ENCODE assay signal across 34 cellular contexts in the genomic region with DNA sequence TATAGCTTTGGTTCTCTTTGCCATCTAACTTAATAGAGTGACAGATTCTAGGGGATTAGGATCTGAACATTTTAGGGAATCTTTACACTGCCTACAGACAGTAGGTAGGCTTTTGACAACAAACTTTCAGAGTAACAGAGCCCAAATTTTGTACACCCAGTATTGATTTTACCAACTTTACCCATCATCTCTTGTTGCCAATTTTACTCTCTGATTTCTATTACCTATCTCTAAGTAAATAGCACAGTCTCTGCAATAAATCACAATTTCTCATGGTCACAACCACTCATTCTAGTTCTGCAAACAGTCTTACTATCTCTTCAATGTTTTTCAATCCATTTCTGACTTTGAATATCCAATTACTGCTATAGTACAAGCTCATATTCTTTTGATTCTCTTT.
"Had no signal": no experiment of that assay in that cellular context is flagged by ENCODE, and none has a peak within 500 bp of the region (broad histone marks: within the 10 kb centered on the region; RNA-seq: fewer than 3 reads in every experiment).

No MANE protein-coding gene starts in this region.

- H3K4me1 ChIP-seq: adrenal gland, ascending aorta, body of pancreas, breast epithelium had no signal

- H3K27me3 ChIP-seq: adrenal gland, ascending aorta, body of pancreas, brain microvascular endothelial cell, breast epithelium, cardiac muscle cell had no signal

- DNase-seq: activated effector memory CD4-positive, alpha-beta T cell treated with anti-CD3 and anti-CD28 coated beads, Interleukin-2, amount 50 U/mL, for 16 hours; activated effector memory CD4-positive, alpha-beta T cell treated with Interleukin-2 at 50 U/mL for 16 hours; activated gamma-delta T cell; activated gamma-delta T cell treated with Interleukin-2 at 50 U/mL for 16 hours; activated naive CD4-positive, alpha-beta T cell; activated naive CD4-positive, alpha-beta T cell treated with anti-CD3 and anti-CD28 coated beads for 36 hours; activated naive CD4-positive, alpha-beta T cell treated with anti-CD3 and anti-CD28 coated beads, Interleukin-2, amount 10 ng/mL, durations not matched to agents 7 days and 5 days; activated naive CD4-positive, alpha-beta T cell treated with anti-CD3 and anti-CD28 coated beads, Interleukin-2, amount 50 U/mL, for 16 hours; activated naive CD4-positive, alpha-beta T cell treated with Interleukin-2 at 50 U/mL for 16 hours; activated naive CD8-positive, alpha-beta T cell treated with anti-CD3 and anti-CD28 coated beads for 36 hours; activated naive CD8-positive, alpha-beta T cell treated with anti-CD3 and anti-CD28 coated beads, Interleukin-2, amount 10 ng/mL, durations not matched to agents 7 days and 5 days; activated naive CD8-positive, alpha-beta T cell treated with anti-CD3 and anti-CD28 coated beads, Interleukin-2, amount 50 U/mL, for 24 hours; activated T-cell treated with anti-CD3 and anti-CD28 coated beads, Interleukin-2, amount 50 U/mL, for 1 hour; activated T-cell treated with anti-CD3 and anti-CD28 coated beads, Interleukin-2, amount 50 U/mL, for 24 hours; activated T-cell treated with anti-CD3 and anti-CD28 coated beads, Interleukin-2, amount 50 U/mL, for 4 hours; activated T-cell treated with anti-CD3 and anti-CD28 coated beads, Interleukin-2, amount 50 U/mL, for 48 hours; activated T-cell treated with anti-CD3 and anti-CD28 coated beads, Interleukin-2, amount 50 U/mL, for 72 hours; adrenal gland; amniotic stem cell; amygdala; anterior cingulate cortex; aorta; body of pancreas; brain microvascular endothelial cell; caudate nucleus; central memory CD4-positive, alpha-beta T cell; cerebellar nuclear complex had no signal

- FAIRE-seq: astrocyte, bronchial epithelial cell had no signal

- H3K36me3 ChIP-seq: adrenal gland, ascending aorta, brain microvascular endothelial cell, breast epithelium, cardiac muscle cell had no signal

- ATAC-seq: activated naive CD4-positive, alpha-beta T cell treated with anti-CD3 and anti-CD28 coated beads, Interleukin-2, amount 50 U/mL, for 72 hours; activated naive CD8-positive, alpha-beta T cell treated with anti-CD3 and anti-CD28 coated beads, Interleukin-2, amount 50 U/mL, for 24 hours; activated T-cell treated with anti-CD3 and anti-CD28 coated beads, Interleukin-2, amount 50 U/mL, for 4 hours; activated T-cell treated with anti-CD3 and anti-CD28 coated beads, Interleukin-2, amount 50 U/mL, for 72 hours; activated T-helper 17 cell treated with anti-CD3 and anti-CD28 coated beads, Interleukin-2, amount 50 U/mL, for 72 hours; body of pancreas had no signal

- H3K27ac ChIP-seq: adrenal gland, ascending aorta, body of pancreas, brain microvascular endothelial cell, breast epithelium, cardiac muscle cell had no signal

- H3K9me3 ChIP-seq: adrenal gland, ascending aorta, body of pancreas, breast epithelium had no signal

- H3K4me3 ChIP-seq: adrenal gland, ascending aorta, body of pancreas, breast epithelium, cardiac muscle cell had no signal
